ENCODE assay signal across 1 cellular context in genomic region chr13:76868451-76868850, GRCh38.
TF ChIP-seq lines count a peak whose summit lies in the region.

No MANE protein-coding gene starts in this region.

TF ChIP-seq in SK-N-SH treated with all-trans-retinoic acid at 6 μM for 48 hours, 23 proteins besides CTCF, POLR2A, EP300 and RAD21 (continued from another document):
- no peak for TF ChIP-seq CSRNP3 (CRISPR knock-in tag; IDR thresholded peaks at IDR 0.05)
- no peak for TF ChIP-seq TSHZ2 (CRISPR knock-in tag; IDR thresholded peaks at IDR 0.05)
- no peak for TF ChIP-seq SNAI2 (CRISPR knock-in tag; IDR thresholded peaks at IDR 0.05)
- TF ChIP-seq ZC3H10 (CRISPR knock-in tag; IDR thresholded peaks at IDR 0.05), result no peak
- TF ChIP-seq TCF4 (CRISPR knock-in tag; IDR thresholded peaks at IDR 0.05; ENCODE audit: borderline replicate concordance), result no peak
- no peak for TF ChIP-seq ZFP30 (CRISPR knock-in tag; IDR thresholded peaks at IDR 0.05)
- no peak for TF ChIP-seq PATZ1 (CRISPR knock-in tag; IDR thresholded peaks at IDR 0.05; ENCODE audit: borderline replicate concordance)
- no peak for TF ChIP-seq CSDC2 (CRISPR knock-in tag; IDR thresholded peaks at IDR 0.05)
- TF ChIP-seq GLIS3 (CRISPR knock-in tag; IDR thresholded peaks at IDR 0.05), result no peak
- no peak for TF ChIP-seq ZFP3 (CRISPR knock-in tag; IDR thresholded peaks at IDR 0.05)
TF ChIP-seq in SK-N-SH treated with all-trans-retinoic acid at 6 μM for 48 hours: peak in this region for 0.
